ENCODE assay signal across 24 cellular contexts in genomic region chr9:123922911-123923310, GRCh38. TPM values are rescaled to one million over a fixed set of nuclear protein-coding genes. Genes with fewer than 3 reads are reported as not detected.
DNase-seq lines count a peak whose midpoint lies in the region; ATAC-seq, FAIRE-seq and TF ChIP-seq lines count a peak whose summit lies in the region.
"Had no signal": no experiment of that assay in that cellular context is flagged by ENCODE, and none has a peak within 500 bp of the region (broad histone marks: within the 10 kb centered on the region; RNA-seq: fewer than 3 reads in every experiment).

No MANE protein-coding gene starts in this region.

- H3K36me3 ChIP-seq in Caco-2 (ENCODE audit: control insufficient read depth, insufficient read depth, low read length) = no peaks in the 10 kb centered on the region
- no peaks in the 10 kb centered on the region for H3K36me3 ChIP-seq in small intestine (ENCODE audit: control insufficient read depth in 2 of 2, insufficient read depth in 2 of 2, low read length in 2 of 2)
- peaks cover 5% of the 10 kb centered on the region; the same call in 1 of the 2 replicates for H3K36me3 ChIP-seq in OCI-LY7 (ENCODE audit: insufficient read depth, low read length)
- no peaks in the 10 kb centered on the region; the same call in 1 of the 2 replicates for H3K36me3 ChIP-seq in MG63
- H3K36me3 ChIP-seq: BLaER1 had no signal

- no peaks in the 10 kb centered on the region for H3K27me3 Mint-ChIP-seq in Caco-2 (ENCODE audit: insufficient read depth, unreplicated experiment)
- H3K27me3 Mint-ChIP-seq: CD4-positive, alpha-beta memory T cell had no signal

- peaks cover 29% of the 10 kb centered on the region for H3K36me3 Mint-ChIP-seq in Caco-2 (ENCODE audit: insufficient read depth, unreplicated experiment)

- FAIRE-seq in small intestine (lab: Jason Lieb, UNC) = no peak
- FAIRE-seq: GM12878, HTR-8/SVneo had no signal

- H3K27ac Mint-ChIP-seq in Caco-2 (ENCODE audit: unreplicated experiment) = peak overlapping the region; percentile 63

- ATAC-seq in left lobe of liver = peak; percentile 44
- ATAC-seq: GM12878, PC-3 had no signal

- peaks cover 37% of the 10 kb centered on the region for H3K79me2 ChIP-seq in OCI-LY7 (ENCODE audit: insufficient read depth, low read depth, low read length)

- peaks cover 10% of the 10 kb centered on the region; the same call in 1 of the 2 replicates for H4K20me1 ChIP-seq in OCI-LY7 (ENCODE audit: insufficient read depth, low read length)

- intact Hi-C loops in Caco-2 (cut with micrococcal nuclease; ENCODE audit: unreplicated experiment) (loop anchor here (1.0 kb wide), 1 partner anchor 245 kb away; no protein-coding TSS in a partner anchor), OCI-LY7 (cut with micrococcal nuclease; ENCODE audit: unreplicated experiment) (no loop called here)

- H3K27me3 ChIP-seq in Caco-2 (replicated peaks; ENCODE audit: control insufficient read depth, insufficient read depth, low read length) (no peaks in the 10 kb centered on the region), small intestine (ENCODE audit: control insufficient read depth in 2 of 2, insufficient read depth in 2 of 2, low read length in 2 of 2) (no peaks in the 10 kb centered on the region), MG63 (no peaks in the 10 kb centered on the region)
- H3K27me3 ChIP-seq: BLaER1 had no signal

- peaks cover 60% of the 10 kb centered on the region for H3K4me1 ChIP-seq in Caco-2
- peaks cover 16 to 22% of the 10 kb centered on the region in 2 donors for H3K4me1 ChIP-seq in small intestine (ENCODE audit: control insufficient read depth in 2 of 2, insufficient read depth in 1 of 2, low read depth in 1 of 2, low read length in 1 of 2)
- H3K4me1 ChIP-seq in OCI-LY7 (ENCODE audit: insufficient read depth, low read length, poor library complexity, severe bottlenecking) = peaks cover 22% of the 10 kb centered on the region

- H3K4me3 Mint-ChIP-seq in Caco-2 (ENCODE audit: unreplicated experiment) = peak overlapping the region; percentile 42

- DNase-seq in Caco-2 = no peak
- no peak for DNase-seq in left lobe of liver (ENCODE audit: low spot score)
- peak; percentile 34 for DNase-seq in small intestine
- no peak for DNase-seq in OCI-LY7 (ENCODE audit: low spot score)
- DNase-seq in NCI-H187 treated with DMSO at 0.1 percent for 48 hours (lab: John Stamatoyannopoulos, UW) = no peak
- DNase-seq in MG63 = no peak
- DNase-seq: ACHN; CD4-positive, alpha-beta memory T cell; DND-41; IMR-90; NCI-H1417; NCI-H1694 treated with DMSO at 0.1 percent for 48 hours; NCI-H446 treated with DMSO at 0.1 percent for 48 hours; NCI-H526 treated with DMSO at 0.1 percent for 48 hours; PC-3; RPMI8226; SHP77 treated with DMSO at 0.1 percent for 48 hours had no signal

- H3K9me3 Mint-ChIP-seq in Caco-2 (ENCODE audit: unreplicated experiment) = peaks cover 8% of the 10 kb centered on the region
- H3K9me3 Mint-ChIP-seq: CD4-positive, alpha-beta memory T cell had no signal

- BruUV-seq in Caco-2 (replicated peaks; lab: Mats Ljungman, UMichigan) = no TSS peak
- BruUV-seq in OCI-LY7 (replicated peaks; lab: Mats Ljungman, UMichigan) = no TSS peak

- no peak overlapping the region for H2AFZ ChIP-seq in OCI-LY7 (ENCODE audit: low read length)

- H3K4me1 Mint-ChIP-seq in Caco-2 (ENCODE audit: low read depth, unreplicated experiment) = peaks cover 50% of the 10 kb centered on the region

- H3K27ac ChIP-seq in cingulate gyrus (ENCODE audit: low read depth, low read length) (peak overlapping the region; percentile 5), small intestine (ENCODE audit: low read depth in 1 of 2, low read length in 1 of 2) (peak overlapping the region in 1 of 2 donors; percentile 48), OCI-LY7 (ENCODE audit: low read depth, low read length, poor library complexity, severe bottlenecking) (no peak overlapping the region)
- H3K27ac ChIP-seq: BLaER1, KMS-11, SK-N-MC had no signal

- POLR2A ChIA-PET in Caco-2 (lab: Charles Lee) (no interaction called here), OCI-LY7 (lab: Charles Lee) (no interaction called here)

- no peak overlapping the region for H3K4me2 ChIP-seq in OCI-LY7 (ENCODE audit: low read length)
- H3K4me2 ChIP-seq: BLaER1, KMS-11 had no signal

- TF ChIP-seq CTCF in Caco-2 (IDR thresholded peaks at IDR 0.05; ENCODE audit: insufficient read depth in 1 of 2, low read depth in 1 of 2, low read length in 1 of 2, severe bottlenecking in 1 of 2, unreplicated experiment in 1 of 2) (no peak), OCI-LY7 (conservative IDR thresholded peaks at IDR 0.05; ENCODE audit: low read length) (no peak)

- H3K4me3 ChIP-seq in Caco-2 (ENCODE audit: low read depth, low read length) = no peak overlapping the region
- no peak overlapping the region for H3K4me3 ChIP-seq in small intestine (ENCODE audit: low read depth in 1 of 2, low read length in 2 of 2)
- H3K4me3 ChIP-seq in OCI-LY7 (ENCODE audit: low read depth, low read length, poor library complexity, severe bottlenecking) = no peak overlapping the region
- H3K4me3 ChIP-seq in MG63 = no peak overlapping the region
- H3K4me3 ChIP-seq: BLaER1, GM12878, HAP-1, SK-N-MC had no signal

- 28 to 50% (median 46%) methylated on average over 4 of the region's 4 CpGs for WGBS in small intestine, 3 donors

- no peaks in the 10 kb centered on the region; the same call in 1 of the 2 replicates for H3K9me3 ChIP-seq in Caco-2
- H3K9me3 ChIP-seq in small intestine (ENCODE audit: control insufficient read depth, low read depth) = no peaks in the 10 kb centered on the region
- H3K9me3 ChIP-seq in OCI-LY7 (ENCODE audit: low read length) = peaks cover 7% of the 10 kb centered on the region; the same call in 1 of the 2 replicates
- peaks cover 2% of the 10 kb centered on the region; the same call in 1 of the 2 replicates for H3K9me3 ChIP-seq in MG63

- H3K9me2 ChIP-seq in OCI-LY7 (ENCODE audit: insufficient read depth, low read length) = no peaks in the 10 kb centered on the region

- CTCF ChIA-PET in Caco-2 (lab: Charles Lee) = no interaction called here
- CTCF ChIA-PET in OCI-LY7 (lab: Charles Lee; ENCODE audit: unreplicated experiment) = no interaction called here

RNA-seq across cellular contexts. Expression of gene DENND1A, which starts 7.0 kb away (rescaled TPM):
- total RNA-seq in Caco-2 (2022) = 34.3 and 41.6 TPM in 2 replicates
- total RNA-seq in left lobe of liver = 15.5 TPM
- polyA plus RNA-seq in small intestine = 10 to 100 TPM; 11.5 to 23.5 (median 16.5) TPM
- total RNA-seq in OCI-LY7 (2014; rRNA removed; shearing (Covaris generic)) = 14.4 and 17.9 TPM in 2 replicates
- 36.3 and 37.0 TPM in 2 replicates for total RNA-seq in OCI-LY7 (2022)
- 10.6 and 35.3 TPM in 2 replicates for total RNA-seq in MG63 (2014; rRNA removed; shearing (Covaris generic); ENCODE audit: low replicate concordance)
